ENCODE assay signal across 8 cellular contexts in genomic region chr1:170010443-170010842, GRCh38.
DNase-seq lines count a peak whose midpoint lies in the region; ATAC-seq and TF ChIP-seq lines count a peak whose summit lies in the region.

No MANE protein-coding gene starts in this region.

- no peak overlapping the region for H3K27ac ChIP-seq in psoas muscle

- no peaks in the 10 kb centered on the region for H3K27me3 ChIP-seq in psoas muscle (ENCODE audit: insufficient read depth in 3 of 3, low read length in 2 of 3)

- no peaks in the 10 kb centered on the region for H3K9me3 ChIP-seq in psoas muscle

- H3K4me3 ChIP-seq in psoas muscle: no peak overlapping the region

- H3K27ac Mint-ChIP-seq in activated naive CD4-positive, alpha-beta T cell treated with anti-CD3 and anti-CD28 coated beads, Interleukin-2, amount 10 ng/mL, durations not matched to agents 7 days and 5 days: no peak overlapping the region

- no peaks in the 10 kb centered on the region for H3K27me3 Mint-ChIP-seq in activated naive CD4-positive, alpha-beta T cell treated with anti-CD3 and anti-CD28 coated beads, Interleukin-2, amount 10 ng/mL, durations not matched to agents 7 days and 5 days

- 45 to 49% (median 47%) methylated on average over 1 of the region's 1 CpG for WGBS in psoas muscle, 3 donors

- peaks cover 0 to 10% of the 10 kb centered on the region in 2 donors for H3K36me3 ChIP-seq in psoas muscle (ENCODE audit: insufficient read depth in 1 of 2, low read depth in 1 of 2)

- intact Hi-C loops in psoas muscle (cut with DNase I): loop anchor here in 1 of 2 donors (10.0 kb wide), 2 partner anchors 654 to 874 kb away; partner anchors contain the start of gene PRRX1

- ATAC-seq in psoas muscle (no peak), HG02642 (IDR thresholded peaks at IDR 0.05; ENCODE audit: poor library complexity, unreplicated experiment) (no peak), HG02973 (IDR thresholded peaks at IDR 0.05; ENCODE audit: unreplicated experiment) (no peak)

- CTCF ChIA-PET in activated naive CD4-positive, alpha-beta T cell treated with anti-CD3 and anti-CD28 coated beads, Interleukin-2, amount 10 ng/mL, durations not matched to agents 7 days and 5 days (lab: Charles Lee): no interaction called here

- TF ChIP-seq CTCF in psoas muscle (IDR thresholded peaks at IDR 0.05): peak; percentile 47

- H3K4me1 ChIP-seq in psoas muscle: no peaks in the 10 kb centered on the region

- H3K9me3 Mint-ChIP-seq in activated naive CD4-positive, alpha-beta T cell treated with anti-CD3 and anti-CD28 coated beads, Interleukin-2, amount 10 ng/mL, durations not matched to agents 7 days and 5 days: peaks cover 3% of the 10 kb centered on the region

- H3K36me3 Mint-ChIP-seq in activated naive CD4-positive, alpha-beta T cell treated with anti-CD3 and anti-CD28 coated beads, Interleukin-2, amount 10 ng/mL, durations not matched to agents 7 days and 5 days: peaks cover 6% of the 10 kb centered on the region

- no peaks in the 10 kb centered on the region for H3K4me1 Mint-ChIP-seq in activated naive CD4-positive, alpha-beta T cell treated with anti-CD3 and anti-CD28 coated beads, Interleukin-2, amount 10 ng/mL, durations not matched to agents 7 days and 5 days

- H3K4me3 Mint-ChIP-seq in activated naive CD4-positive, alpha-beta T cell treated with anti-CD3 and anti-CD28 coated beads, Interleukin-2, amount 10 ng/mL, durations not matched to agents 7 days and 5 days: no peak overlapping the region

- peak; percentile 40 for DNase-seq in activated naive CD4-positive, alpha-beta T cell treated with anti-CD3 and anti-CD28 coated beads, Interleukin-2, amount 10 ng/mL, durations not matched to agents 7 days and 5 days
- no peak for DNase-seq in activated naive CD4-positive, alpha-beta T cell treated with Interleukin-2 at 50 U/mL for 16 hours
- peak; percentile 29 for DNase-seq in NCI-H226
- DNase-seq in dedifferentiated amniotic fluid mesenchymal stem cell (ENCODE audit: extremely low spot score): peak; percentile 74
- DNase-seq in psoas muscle: no peak
- no peak for DNase-seq in NCI-H2029 (lab: John Stamatoyannopoulos, UW)

Comparison
In these comparisons a context has a peak if more than half of its experiments do, and no peak if none do; other contexts are left out.
1. DNase-seq: peak in activated naive CD4-positive, alpha-beta T cell treated with anti-CD3 and anti-CD28 coated beads, Interleukin-2, amount 10 ng/mL, durations not matched to agents 7 days and 5 days (single experiment), NCI-H226 (single experiment) and dedifferentiated amniotic fluid mesenchymal stem cell (single experiment); none in activated naive CD4-positive, alpha-beta T cell treated with Interleukin-2 at 50 U/mL for 16 hours (single experiment), psoas muscle (0 of 2) and NCI-H2029 (single experiment).